ENCODE assay signal across 16 cellular contexts in genomic region chr14:97074456-97074855, GRCh38.
A peak's percentile ranks its signal among the peaks of the same experiment; 100 is the strongest.
DNase-seq lines count a peak whose midpoint lies in the region; ATAC-seq and TF ChIP-seq lines count a peak whose summit lies in the region.
"Had no signal": no experiment of that assay in that cellular context is flagged by ENCODE, and none has a peak within 500 bp of the region (broad histone marks: within the 10 kb centered on the region; RNA-seq: fewer than 3 reads in every experiment).

No MANE protein-coding gene starts in this region.

- no peaks in the 10 kb centered on the region for H4K20me1 ChIP-seq in BLaER1

- H3K4me2 ChIP-seq in BLaER1: peak overlapping the region; percentile 86

- ATAC-seq in GM19455 (IDR thresholded peaks at IDR 0.05; ENCODE audit: unreplicated experiment) (no peak), HG03521 (IDR thresholded peaks at IDR 0.05; ENCODE audit: unreplicated experiment) (no peak)
- ATAC-seq: CD8-positive, alpha-beta T cell; GM12878 had no signal

- TF ChIP-seq CTCF in BE2C (IDR thresholded peaks at IDR 0.05; ENCODE audit: low read depth, low read length): no peak

- H3K4me1 ChIP-seq in BLaER1 (peaks cover 56% of the 10 kb centered on the region), BE2C (peaks cover 15% of the 10 kb centered on the region)
- H3K4me1 ChIP-seq: HAP-1 had no signal

- H3K36me3 ChIP-seq in BLaER1 (no peaks in the 10 kb centered on the region), SK-N-MC (ENCODE audit: insufficient read depth, low read length) (no peaks in the 10 kb centered on the region), BE2C (no peaks in the 10 kb centered on the region)
- H3K36me3 ChIP-seq: HAP-1 had no signal

- DNase-seq in SK-N-MC (ENCODE audit: low read depth, low spot score): no peak
- peak in 35 of 61 donors; percentile 9 to 90 (median 43) for DNase-seq in caudate nucleus (lab: John Stamatoyannopoulos, UW)
- peak; percentile 78 for DNase-seq in putamen (ENCODE audit: low spot score)
- DNase-seq in BE2C: no peak
- DNase-seq: 8988T; Calu3; CD8-positive, alpha-beta T cell; DMS79 treated with DMSO at 0.1 percent for 48 hours; GF-D8; GM23248; KG1 had no signal

- H3K4me3 ChIP-seq in BLaER1 (no peak overlapping the region), SK-N-MC (no peak overlapping the region), BE2C (ENCODE audit: low read depth, low read length) (no peak overlapping the region)
- H3K4me3 ChIP-seq: GM12878, GM23248, HAP-1 had no signal

- H3K9me3 ChIP-seq in BLaER1 (no peaks in the 10 kb centered on the region), SK-N-MC (ENCODE audit: low read depth, low read length) (no peaks in the 10 kb centered on the region), BE2C (no peaks in the 10 kb centered on the region)
- H3K9me3 ChIP-seq: HAP-1 had no signal

- H3K9ac ChIP-seq in BLaER1 (peak overlapping the region; percentile 60; the same call in 1 of the 2 replicates), SK-N-MC (ENCODE audit: insufficient read length) (no peak overlapping the region)
- H3K9ac ChIP-seq: GM23248 had no signal

- peak overlapping the region; percentile 54; the same call in 1 of the 2 replicates for H3K27ac ChIP-seq in BLaER1
- peak overlapping the region; percentile 86 for H3K27ac ChIP-seq in SK-N-MC
- peak overlapping the region; percentile 73 for H3K27ac ChIP-seq in caudate nucleus (ENCODE audit: low read depth, low read length)
- H3K27ac ChIP-seq: GM23248 had no signal

- H3K27me3 ChIP-seq in BLaER1 (no peaks in the 10 kb centered on the region), BE2C (no peaks in the 10 kb centered on the region)

Comparison
In these comparisons a context has a peak if more than half of its experiments do, and no peak if none do; other contexts are left out.
1. DNase-seq: peak in caudate nucleus (35 of 61) and putamen (single experiment); none in SK-N-MC (single experiment) and BE2C (single experiment).
2. Peak in every context shown above with its lines, with median percentiles within 50 percentile points of each other: H3K27ac ChIP-seq.